19 cellular contexts compared by ENCODE assay signal in the genomic region with DNA sequence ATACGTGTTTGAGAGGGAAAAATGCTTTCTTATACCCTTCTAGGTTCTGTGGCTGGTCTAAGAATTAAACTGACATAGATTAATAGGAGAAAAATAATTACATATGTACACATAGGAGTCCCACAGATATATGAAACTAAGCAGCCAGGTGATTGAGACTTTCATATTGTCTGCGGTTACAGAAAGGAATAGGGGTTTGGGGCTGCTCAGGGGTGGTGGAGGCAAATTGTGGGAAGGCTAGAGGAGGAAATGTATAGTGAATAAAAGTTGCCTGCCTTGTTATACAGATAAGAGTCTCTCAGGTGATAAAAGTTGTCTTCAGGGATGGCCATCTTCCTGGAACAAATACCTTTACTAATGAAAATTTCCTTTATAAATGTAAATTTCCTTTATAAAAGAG. TPM values are rescaled to one million over a fixed set of nuclear protein-coding genes. Genes with fewer than 3 reads are reported as not detected.
DNase-seq lines count a peak whose midpoint lies in the region; ATAC-seq and TF ChIP-seq lines count a peak whose summit lies in the region.
"Had no signal": no experiment of that assay in that cellular context is flagged by ENCODE, and none has a peak within 500 bp of the region (broad histone marks: within the 10 kb centered on the region; RNA-seq: fewer than 3 reads in every experiment).

No MANE protein-coding gene starts in this region.

- no peaks in the 10 kb centered on the region for H3K79me2 ChIP-seq in H9 (ENCODE audit: insufficient read depth, low read length)
- H3K79me2 ChIP-seq in MM.1S (ENCODE audit: low read length), result no peaks in the 10 kb centered on the region
- no peaks in the 10 kb centered on the region for H3K79me2 ChIP-seq in neural progenitor cell (ENCODE audit: low read depth)

- H3K4me1 ChIP-seq in H9 (ENCODE audit: insufficient read depth, low read length), result peaks cover 16% of the 10 kb centered on the region; the same call in 1 of the 2 replicates
- peaks cover 15% of the 10 kb centered on the region for H3K4me1 ChIP-seq in MM.1S (ENCODE audit: low read length)
- H3K4me1 ChIP-seq in neural progenitor cell, result peaks cover 54% of the 10 kb centered on the region
- H3K4me1 ChIP-seq in thyroid gland, result no peaks in the 10 kb centered on the region
- H3K4me1 ChIP-seq: Peyer's patch had no signal

- H3K27me3 Mint-ChIP-seq in H9 (ENCODE audit: low read depth), result no peaks in the 10 kb centered on the region; the same call in 1 of the 2 replicates
- H3K27me3 Mint-ChIP-seq in endothelial cell (ENCODE audit: unreplicated experiment), result peaks cover 3% of the 10 kb centered on the region
- H3K27me3 Mint-ChIP-seq in neural progenitor cell (ENCODE audit: insufficient read depth, low read depth), result no peaks in the 10 kb centered on the region

- H3K27ac Mint-ChIP-seq in H9 (peak overlapping the region; percentile 86 to 99 (median 98)), endothelial cell (ENCODE audit: unreplicated experiment) (peak overlapping the region; percentile 81), neural progenitor cell (no peak overlapping the region)

- no peak for TF ChIP-seq POLR2A in thyroid gland (IDR thresholded peaks at IDR 0.05)

- DNase-seq in H9 (no peak), MM.1S (peak; percentile 80), endothelial cell (ENCODE audit: low spot score) (no peak), neural progenitor cell (ENCODE audit: low spot score) (no peak), NCI-H526 (lab: John Stamatoyannopoulos, UW) (no peak), thyroid gland (no peak)
- DNase-seq: Calu3, DMS79 treated with DMSO at 0.1 percent for 48 hours, GF-D8, KG1, NCI-H1048, NCI-H1694, NCI-H2029 treated with DMSO at 0.1 percent for 48 hours, NCI-H446 treated with DMSO at 0.1 percent for 48 hours, NCI-H526 treated with DMSO at 0.1 percent for 48 hours, Peyer's patch, SIG-M5 had no signal

- no peaks in the 10 kb centered on the region for H3K79me1 ChIP-seq in H9 (ENCODE audit: insufficient read depth, low read depth, low read length, poor library complexity, severe bottlenecking)

- H3K9ac ChIP-seq in H9 (ENCODE audit: extremely low read depth, insufficient read length, low read length) (no peak overlapping the region), MM.1S (ENCODE audit: low read length) (no peak overlapping the region), neural progenitor cell (no peak overlapping the region)

- H3K4me1 Mint-ChIP-seq in H9 (peaks cover 73 to 75% of the 10 kb centered on the region in 2 experiments), endothelial cell (ENCODE audit: unreplicated experiment) (peaks cover 39% of the 10 kb centered on the region), neural progenitor cell (peaks cover 21% of the 10 kb centered on the region)

- H2AK5ac ChIP-seq in H9 (ENCODE audit: insufficient read length, low read length), result no peak overlapping the region

- no peak overlapping the region for H2BK15ac ChIP-seq in H9 (ENCODE audit: low read depth, low read length)

- no peaks in the 10 kb centered on the region for H4K20me1 ChIP-seq in H9 (ENCODE audit: control insufficient read depth, insufficient read depth, insufficient read length)
- H4K20me1 ChIP-seq in MM.1S (ENCODE audit: insufficient read depth, low read length), result no peaks in the 10 kb centered on the region
- no peaks in the 10 kb centered on the region for H4K20me1 ChIP-seq in neural progenitor cell (ENCODE audit: low read depth)

- no peak overlapping the region for H3T11ph ChIP-seq in H9 (ENCODE audit: low read length)

- H3K4me3 Mint-ChIP-seq in H9 (peak overlapping the region; percentile 24 to 54; a peak in 4 of 5 replicates), endothelial cell (ENCODE audit: unreplicated experiment) (no peak overlapping the region), neural progenitor cell (no peak overlapping the region)

- H2AFZ ChIP-seq in H9 (ENCODE audit: low read length) (no peak overlapping the region), MM.1S (ENCODE audit: low read length) (no peak overlapping the region), neural progenitor cell (replicated peaks) (peak overlapping the region; percentile 15)

- no peak overlapping the region for H3K23ac ChIP-seq in H9 (ENCODE audit: insufficient read length, low read depth, low read length)

- no peak overlapping the region for H2BK20ac ChIP-seq in H9 (ENCODE audit: low read depth, low read length, poor library complexity, severe bottlenecking)

- H3K4me3 ChIP-seq in MM.1S (ENCODE audit: low read length), result no peak overlapping the region
- no peak overlapping the region for H3K4me3 ChIP-seq in neural progenitor cell
- no peak overlapping the region for H3K4me3 ChIP-seq in thyroid gland (replicated peaks in 1 of 3)
- H3K4me3 ChIP-seq: Peyer's patch, SK-N-MC had no signal

- no peak overlapping the region for H4K5ac ChIP-seq in H9 (ENCODE audit: insufficient read length, low read depth, low read length)

- no peak for TF ChIP-seq CTCF in H9 (conservative IDR thresholded peaks at IDR 0.05)
- TF ChIP-seq CTCF in MM.1S (IDR thresholded peaks at IDR 0.05; ENCODE audit: low read length), result no peak
- TF ChIP-seq CTCF in endothelial cell (IDR thresholded peaks at IDR 0.05; ENCODE audit: unreplicated experiment), result no peak
- no peak for TF ChIP-seq CTCF in neural progenitor cell (IDR thresholded peaks at IDR 0.05)
- no peak for TF ChIP-seq CTCF in thyroid gland (IDR thresholded peaks at IDR 0.05)

- no peak overlapping the region for H3K18ac ChIP-seq in H9 (ENCODE audit: insufficient read length, low read depth, low read length)

- no CpG with 5 or more reads among the region's 2 CpGs for WGBS in H9 (ENCODE audit: extremely low coverage, insufficient read length, low lambda C conversion rate)
- WGBS in thyroid gland, 2 donors, result 52 to 53% methylated on average over 2 of the region's 2 CpGs

- no peak overlapping the region for H3K56ac ChIP-seq in H9 (ENCODE audit: insufficient read length, low read depth, low read length)

- no peak overlapping the region for H2BK120ac ChIP-seq in H9 (ENCODE audit: low read depth, low read length, poor library complexity, severe bottlenecking)

- no peak overlapping the region for H3K14ac ChIP-seq in H9 (ENCODE audit: insufficient read depth, low read length)

- H3K4me2 ChIP-seq in H9 (ENCODE audit: insufficient read depth, insufficient read length, low read length) (no peak overlapping the region), MM.1S (ENCODE audit: low read depth, low read length) (peak overlapping the region; percentile 30; the same call in 1 of the 2 replicates), neural progenitor cell (peak overlapping the region; percentile 24)

- no peak overlapping the region for H2BK5ac ChIP-seq in H9 (ENCODE audit: insufficient read length, low read length)

- peaks cover 22 to 33% of the 10 kb centered on the region in 2 experiments for H3K9me3 Mint-ChIP-seq in H9
- no peaks in the 10 kb centered on the region for H3K9me3 Mint-ChIP-seq in endothelial cell (ENCODE audit: unreplicated experiment)
- H3K9me3 Mint-ChIP-seq in neural progenitor cell, result peaks cover 3% of the 10 kb centered on the region

- H3F3A ChIP-seq in MM.1S (ENCODE audit: insufficient read depth, low read length) (peaks cover 6% of the 10 kb centered on the region; the same call in 1 of the 2 replicates), neural progenitor cell (ENCODE audit: low read depth) (peaks cover 53% of the 10 kb centered on the region)

- no peak overlapping the region for H4K8ac ChIP-seq in H9 (replicated peaks; ENCODE audit: insufficient read length, low read depth, low read length)

- no peak overlapping the region for H4K91ac ChIP-seq in H9 (ENCODE audit: insufficient read length, low read depth, low read length)

- no peak overlapping the region for H3K4ac ChIP-seq in H9 (ENCODE audit: low read depth, low read length)

- H3K36me3 Mint-ChIP-seq in H9 (ENCODE audit: insufficient read depth in 1 of 3, low read depth in 3 of 3) (peaks cover 26 to 41% (median 27%) of the 10 kb centered on the region in 3 experiments), endothelial cell (ENCODE audit: low read depth, unreplicated experiment) (peaks cover 11% of the 10 kb centered on the region), neural progenitor cell (no peaks in the 10 kb centered on the region)

- H3K27ac ChIP-seq in H9 (ENCODE audit: insufficient read length, low read depth, low read length) (no peak overlapping the region), MM.1S (ENCODE audit: low read length) (no peak overlapping the region), neural progenitor cell (peak overlapping the region; percentile 19), thyroid gland (no peak overlapping the region)
- H3K27ac ChIP-seq: Peyer's patch, SK-N-MC had no signal

- H3K9me3 ChIP-seq in H9 (ENCODE audit: control insufficient read depth, low read depth, low read length) (no peaks in the 10 kb centered on the region), MM.1S (replicated peaks; ENCODE audit: insufficient read depth, low read length) (no peaks in the 10 kb centered on the region), neural progenitor cell (ENCODE audit: low read depth) (no peaks in the 10 kb centered on the region), thyroid gland (no peaks in the 10 kb centered on the region)
- H3K9me3 ChIP-seq: Peyer's patch had no signal

- H3K27me3 ChIP-seq in H9 (ENCODE audit: insufficient read depth, low read length) (no peaks in the 10 kb centered on the region), MM.1S (replicated peaks; ENCODE audit: insufficient read depth, low read length) (peaks cover 11% of the 10 kb centered on the region; the same call in 1 of the 2 replicates), neural progenitor cell (no peaks in the 10 kb centered on the region), thyroid gland (no peaks in the 10 kb centered on the region)
- H3K27me3 ChIP-seq: Peyer's patch had no signal

- peaks cover 6% of the 10 kb centered on the region for H3K23me2 ChIP-seq in H9 (ENCODE audit: insufficient read length, low read depth, low read length, poor library complexity, severe bottlenecking)

- intact Hi-C loops in thyroid gland (cut with DNase I), result no loop called here

- H2BK12ac ChIP-seq in H9 (ENCODE audit: insufficient read length, low read depth, low read length), result no peak overlapping the region

- no peaks in the 10 kb centered on the region for H3K9me2 ChIP-seq in MM.1S (replicated peaks; ENCODE audit: insufficient read depth, low read length)

- H3K36me3 ChIP-seq in MM.1S (replicated peaks; ENCODE audit: insufficient read depth, low read length) (no peaks in the 10 kb centered on the region), neural progenitor cell (no peaks in the 10 kb centered on the region), thyroid gland (no peaks in the 10 kb centered on the region)
- H3K36me3 ChIP-seq: Peyer's patch had no signal

- ATAC-seq in HG03135 (IDR thresholded peaks at IDR 0.05; ENCODE audit: unreplicated experiment), result no peak

RNA-seq across cellular contexts. Expression of gene MDH1, which starts 28.6 kb away (rescaled TPM):
- total RNA-seq in H9 (2021) (317 and 324 TPM in 2 replicates), endothelial cell (ENCODE audit: unreplicated experiment) (80.5 TPM), neural progenitor cell (ENCODE audit: low replicate concordance) (291 and 323 TPM in 2 replicates), thyroid gland (100 to 1,000 TPM; 119 to 178 (median 136) TPM)

RNA-seq across cellular contexts. Expression of gene WDPCP, which starts 29.1 kb away (rescaled TPM):
- total RNA-seq in H9 (2021), result 17.4 and 22.4 TPM in 2 replicates
- 5.7 TPM for total RNA-seq in endothelial cell (ENCODE audit: unreplicated experiment)
- total RNA-seq in neural progenitor cell (ENCODE audit: low replicate concordance), result 10.9 and 11.4 TPM in 2 replicates
- 10 to 100 TPM; 18.3 to 33.1 (median 22.0) TPM for total RNA-seq in thyroid gland

Comparison
In these comparisons a context has a peak if more than half of its experiments do, and no peak if none do; other contexts are left out.
1. H3K4me3 Mint-ChIP-seq: peak in H9 (2 of 2); none in endothelial cell (single experiment) and neural progenitor cell (single experiment).